Comparison of ENCODE assay signal across 32 cellular contexts in genomic region chr14:90983560-90983959, GRCh38.
"Had no signal": no experiment of that assay in that cellular context is flagged by ENCODE, and none has a peak within 500 bp of the region (broad histone marks: within the 10 kb centered on the region; RNA-seq: fewer than 3 reads in every experiment).

No MANE protein-coding gene starts in this region.

- DNase-seq: activated B cell treated with CpG ODN at 0.5 μM for 24 hours; activated CD4-positive, alpha-beta T cell treated with anti-CD3 and anti-CD28 coated beads for 48 hours; activated CD4-positive, alpha-beta T cell treated with anti-CD3 and anti-CD28 coated beads, Interleukin-2, amount 50 U/mL, for 1 hour; activated CD4-positive, alpha-beta T cell treated with anti-CD3 and anti-CD28 coated beads, Interleukin-2, amount 50 U/mL, for 48 hours; activated CD8-positive, alpha-beta memory T cell treated with anti-CD3 and anti-CD28 coated beads for 24 hours; activated CD8-positive, alpha-beta memory T cell treated with anti-CD3 and anti-CD28 coated beads, Interleukin-2, amount 50 U/mL, for 48 hours; activated CD8-positive, alpha-beta T cell treated with anti-CD3 and anti-CD28 coated beads for 36 hours; activated effector memory CD4-positive, alpha-beta T cell treated with Interleukin-2 at 50 U/mL for 16 hours; activated gamma-delta T cell treated with Interleukin-2 at 50 U/mL for 16 hours; activated naive CD4-positive, alpha-beta T cell treated with anti-CD3 and anti-CD28 coated beads for 36 hours; activated naive CD8-positive, alpha-beta T cell treated with anti-CD3 and anti-CD28 coated beads for 36 hours; activated naive CD8-positive, alpha-beta T cell treated with anti-CD3 and anti-CD28 coated beads, Interleukin-2, amount 50 U/mL, for 24 hours; activated T-cell treated with anti-CD3 and anti-CD28 coated beads for 4 hours; activated T-cell treated with anti-CD3 and anti-CD28 coated beads, Interleukin-2, amount 50 U/mL, for 24 hours; activated T-cell treated with anti-CD3 and anti-CD28 coated beads, Interleukin-2, amount 50 U/mL, for 72 hours; adrenal gland; amygdala; aorta; body of pancreas; caudate nucleus; cortex of kidney; dermis blood vessel endothelial cell; effector CD4-positive, alpha-beta T cell; foreskin fibroblast; glutamatergic neuron; heart left ventricle; SW 1271; T-helper 1 cell; T1000; WERI-Rb-1 had no signal

- H3K4me3 Mint-ChIP-seq: activated B cell treated with CpG ODN at 0.5 μM for 24 hours; activated CD8-positive, alpha-beta T cell treated with anti-CD3 and anti-CD28 coated beads for 36 hours; activated naive CD4-positive, alpha-beta T cell treated with anti-CD3 and anti-CD28 coated beads for 36 hours; activated naive CD8-positive, alpha-beta T cell treated with anti-CD3 and anti-CD28 coated beads for 36 hours; activated naive CD8-positive, alpha-beta T cell treated with anti-CD3 and anti-CD28 coated beads, Interleukin-2, amount 50 U/mL, for 24 hours; activated T-cell treated with anti-CD3 and anti-CD28 coated beads, Interleukin-2, amount 50 U/mL, for 24 hours; activated T-cell treated with anti-CD3 and anti-CD28 coated beads, Interleukin-2, amount 50 U/mL, for 72 hours had no signal

- ATAC-seq: activated CD4-positive, CD25-positive, alpha-beta regulatory T cell treated with anti-CD3 and anti-CD28 coated beads, Interleukin-2, amount 50 U/mL, for 24 hours; activated CD8-positive, alpha-beta T cell treated with anti-CD3 and anti-CD28 coated beads for 36 hours; activated naive CD8-positive, alpha-beta T cell treated with anti-CD3 and anti-CD28 coated beads, Interleukin-2, amount 50 U/mL, for 24 hours; activated T-cell treated with anti-CD3 and anti-CD28 coated beads, Interleukin-2, amount 50 U/mL, for 72 hours; body of pancreas; heart left ventricle had no signal

- H3K9me3 ChIP-seq: adrenal gland, body of pancreas, heart left ventricle had no signal

- H3K27ac ChIP-seq: adrenal gland, body of pancreas, epithelial cell of prostate, heart left ventricle, WERI-Rb-1 had no signal

- H3K9me3 Mint-ChIP-seq: activated B cell treated with CpG ODN at 0.5 μM for 24 hours; activated CD8-positive, alpha-beta T cell treated with anti-CD3 and anti-CD28 coated beads for 36 hours; activated naive CD4-positive, alpha-beta T cell treated with anti-CD3 and anti-CD28 coated beads for 36 hours; activated naive CD8-positive, alpha-beta T cell treated with anti-CD3 and anti-CD28 coated beads for 36 hours; activated naive CD8-positive, alpha-beta T cell treated with anti-CD3 and anti-CD28 coated beads, Interleukin-2, amount 50 U/mL, for 24 hours; activated T-cell treated with anti-CD3 and anti-CD28 coated beads, Interleukin-2, amount 50 U/mL, for 24 hours; activated T-cell treated with anti-CD3 and anti-CD28 coated beads, Interleukin-2, amount 50 U/mL, for 72 hours had no signal

- H3K27me3 Mint-ChIP-seq: activated B cell treated with CpG ODN at 0.5 μM for 24 hours; activated CD8-positive, alpha-beta T cell treated with anti-CD3 and anti-CD28 coated beads for 36 hours; activated naive CD8-positive, alpha-beta T cell treated with anti-CD3 and anti-CD28 coated beads for 36 hours; activated naive CD8-positive, alpha-beta T cell treated with anti-CD3 and anti-CD28 coated beads, Interleukin-2, amount 50 U/mL, for 24 hours; activated T-cell treated with anti-CD3 and anti-CD28 coated beads, Interleukin-2, amount 50 U/mL, for 24 hours had no signal

- H3K27ac Mint-ChIP-seq: activated B cell treated with CpG ODN at 0.5 μM for 24 hours; activated CD8-positive, alpha-beta T cell treated with anti-CD3 and anti-CD28 coated beads for 36 hours; activated naive CD4-positive, alpha-beta T cell treated with anti-CD3 and anti-CD28 coated beads for 36 hours; activated naive CD8-positive, alpha-beta T cell treated with anti-CD3 and anti-CD28 coated beads for 36 hours; activated naive CD8-positive, alpha-beta T cell treated with anti-CD3 and anti-CD28 coated beads, Interleukin-2, amount 50 U/mL, for 24 hours; activated T-cell treated with anti-CD3 and anti-CD28 coated beads, Interleukin-2, amount 50 U/mL, for 24 hours; activated T-cell treated with anti-CD3 and anti-CD28 coated beads, Interleukin-2, amount 50 U/mL, for 72 hours had no signal

- H3K36me3 ChIP-seq: adrenal gland, heart left ventricle, WERI-Rb-1 had no signal

- H3K4me1 ChIP-seq: adrenal gland, body of pancreas, heart left ventricle had no signal

- H3K4me3 ChIP-seq: adrenal gland, body of pancreas, heart left ventricle had no signal

- H3K27me3 ChIP-seq: adrenal gland, body of pancreas, heart left ventricle had no signal
